9 cellular contexts compared by ENCODE assay signal in genomic region chr16:86508947-86509758, GRCh38. TPM values are rescaled to one million over a fixed set of nuclear protein-coding genes. Genes with fewer than 3 reads are reported as not detected.
A peak's percentile ranks its signal among the peaks of the same experiment; 100 is the strongest.
DNase-seq lines count a peak whose midpoint lies in the region; ATAC-seq and TF ChIP-seq lines count a peak whose summit lies in the region.
"Had no signal": no experiment of that assay in that cellular context is flagged by ENCODE, and none has a peak within 500 bp of the region (broad histone marks: within the 10 kb centered on the region; RNA-seq: fewer than 3 reads in every experiment).

No MANE protein-coding gene starts in this region.

- DNase-seq in EH (ENCODE audit: low read depth) = peak; percentile 87
- DNase-seq in MV-4-11 (lab: John Stamatoyannopoulos, UW) = peak; percentile 13
- peak; percentile 68 to 73 for DNase-seq in cardiac fibroblast (ENCODE audit: low read depth in 2 of 2)
- peak in 1 of 3 donors; percentile 57 for DNase-seq in right lobe of liver
- peak; percentile 30 to 48 for DNase-seq in thyroid gland
- no peak for DNase-seq in NCI-H510A (lab: John Stamatoyannopoulos, UW)
- no peak for DNase-seq in activated effector memory CD4-positive, alpha-beta T cell treated with Interleukin-2 at 50 U/mL for 16 hours

- WGBS in right lobe of liver (ENCODE audit: insufficient coverage, low coverage, low lambda C conversion rate, missing lambda C conversion rate) = 0% methylated on average over 26 of the region's 79 CpGs
- WGBS in thyroid gland, 2 donors = 1% methylated on average over 24 of the region's 79 CpGs; no CpG with 5 or more reads in 1 of the 2 donors

- no peak for TF ChIP-seq CTCF in cardiac fibroblast (IDR thresholded peaks at IDR 0.05; ENCODE audit: low read depth, low read length)
- TF ChIP-seq CTCF in right lobe of liver (IDR thresholded peaks at IDR 0.05) = no peak
- TF ChIP-seq CTCF in thyroid gland (IDR thresholded peaks at IDR 0.05) = no peak

- TF ChIP-seq POLR2A in right lobe of liver (IDR thresholded peaks at IDR 0.05) = no peak
- no peak for TF ChIP-seq POLR2A in thyroid gland (IDR thresholded peaks at IDR 0.05)

- ATAC-seq in right lobe of liver (peak; percentile 41 to 67 (median 54)), HG03342 (IDR thresholded peaks at IDR 0.05; ENCODE audit: unreplicated experiment) (no peak)

- H3K4me3 ChIP-seq in cardiac fibroblast (replicated peaks in 1 of 2; ENCODE audit: low read depth in 2 of 2, low read length in 2 of 2) (peak overlapping the region; percentile 43 to 49), right lobe of liver (peak overlapping the region; percentile 26 to 46 (median 44)), thyroid gland (replicated peaks in 1 of 3) (peak overlapping the region in 2 of 3 donors; percentile 33 to 35)

- H3K27ac ChIP-seq in right lobe of liver (peak overlapping the region; percentile 36 to 51 (median 44)), thyroid gland (peak overlapping the region; percentile 62 to 83 (median 79))

- H3K9me3 ChIP-seq in right lobe of liver = no peaks in the 10 kb centered on the region
- no peaks in the 10 kb centered on the region for H3K9me3 ChIP-seq in thyroid gland

- H3K36me3 ChIP-seq in right lobe of liver (no peaks in the 10 kb centered on the region), thyroid gland (no peaks in the 10 kb centered on the region)

- peaks cover 0 to 57% of the 10 kb centered on the region in 2 donors for H3K27me3 ChIP-seq in right lobe of liver
- peaks cover 44% of the 10 kb centered on the region for H3K27me3 ChIP-seq in thyroid gland

- H3K4me1 ChIP-seq in right lobe of liver = peaks cover 0 to 22% (median 0%) of the 10 kb centered on the region in 4 donors
- peaks cover 22 to 39% of the 10 kb centered on the region in 2 donors for H3K4me1 ChIP-seq in thyroid gland

- intact Hi-C loops in right lobe of liver (cut with DNase I) (no loop called here), thyroid gland (cut with DNase I) (no loop called here)

RNA-seq across cellular contexts. Expression of gene FOXF1, which starts 1.2 kb away (rescaled TPM):
- total RNA-seq in right lobe of liver (1 to 10 TPM in 5 of 6 experiments, under 1 TPM in 1; 0.58 to 1.6 (median 1.2) TPM), thyroid gland (1 to 10 TPM; 1.5 to 3.7 (median 2.3) TPM)

RNA-seq across cellular contexts. Expression of gene MTHFSD, which starts 45.9 kb away (rescaled TPM):
- total RNA-seq in right lobe of liver (10 to 100 TPM in 2 of 6 experiments, 1 to 10 TPM in 4; 5.9 to 11.6 (median 9.0) TPM), thyroid gland (10 to 100 TPM; 21.2 to 27.4 (median 25.2) TPM)

RNA-seq across cellular contexts. Expression of gene FOXC2, which starts 57.5 kb away (rescaled TPM):
- under 1 TPM in 1 of 6 experiments, not detected in 5; 0.20 TPM for total RNA-seq in right lobe of liver
- total RNA-seq in thyroid gland = 1 to 10 TPM; 1.9 to 4.0 (median 2.1) TPM
- total RNA-seq: SK-MEL-5 had no signal

Comparison
In these comparisons a context has a peak if more than half of its experiments do, and no peak if none do; other contexts are left out.
1. DNase-seq: peak in EH (single experiment), MV-4-11 (single experiment), cardiac fibroblast (2 of 2) and thyroid gland (2 of 2); none in NCI-H510A (single experiment) and activated effector memory CD4-positive, alpha-beta T cell treated with Interleukin-2 at 50 U/mL for 16 hours (single experiment).
2. Peak in every context shown above with its lines, with median percentiles within 50 percentile points of each other: H3K4me3 ChIP-seq.